1 cellular context compared by ENCODE assay signal in genomic region chr3:38257583-38257982, GRCh38.
TF ChIP-seq lines count a peak whose summit lies in the region.

No MANE protein-coding gene starts in this region.

TF ChIP-seq in WTC11, 78 proteins besides CTCF, POLR2A, EP300 and RAD21 (continued from another document):
- TF ChIP-seq ZNF425 (CRISPR knock-in tag; conservative IDR thresholded peaks at IDR 0.05) (no peak), JUN (CRISPR knock-in tag; IDR thresholded peaks at IDR 0.05) (no peak), ZBTB43 (CRISPR knock-in tag; IDR thresholded peaks at IDR 0.05) (no peak), MYBL2 (CRISPR knock-in tag; IDR thresholded peaks at IDR 0.05) (no peak), JAZF1 (CRISPR knock-in tag; IDR thresholded peaks at IDR 0.05) (no peak), MLX (CRISPR knock-in tag; IDR thresholded peaks at IDR 0.05) (no peak), HMGXB4 (CRISPR knock-in tag; IDR thresholded peaks at IDR 0.05) (no peak)
